Comparison of ENCODE assay signal across 22 cellular contexts in genomic region chr20:48454721-48455490, GRCh38.
DNase-seq lines count a peak whose midpoint lies in the region; ATAC-seq and TF ChIP-seq lines count a peak whose summit lies in the region.
"Had no signal": no experiment of that assay in that cellular context is flagged by ENCODE, and none has a peak within 500 bp of the region (broad histone marks: within the 10 kb centered on the region; RNA-seq: fewer than 3 reads in every experiment).

No MANE protein-coding gene starts in this region.

- H3K27me3 Mint-ChIP-seq in glutamatergic neuron (ENCODE audit: unreplicated experiment) (peaks cover 10% of the 10 kb centered on the region), HFFc6 (ENCODE audit: insufficient read depth) (no peaks in the 10 kb centered on the region; the same call in 1 of the 2 replicates)

- peak overlapping the region in 5 of 11 experiments; percentile 19 to 55 (median 42); a peak in 5 of 22 replicates for H3K27ac ChIP-seq in BLaER1 treated with 17β-estradiol and CSF1 and Interleukin-3, amounts not matched to agents 10 nM and 100 nM
- no peak overlapping the region for H3K27ac ChIP-seq in sigmoid colon
- H3K27ac ChIP-seq: A549, SJSA1 had no signal

- H3K4me1 Mint-ChIP-seq in glutamatergic neuron (ENCODE audit: low read depth, unreplicated experiment) (peaks cover 42% of the 10 kb centered on the region), HFFc6 (ENCODE audit: low read depth) (no peaks in the 10 kb centered on the region)
- H3K4me1 Mint-ChIP-seq: CD4-positive, alpha-beta memory T cell had no signal

- no peak for TF ChIP-seq CTCF in glutamatergic neuron (IDR thresholded peaks at IDR 0.05; ENCODE audit: partially characterized antibody, unreplicated experiment)
- no peak for TF ChIP-seq CTCF in sigmoid colon (IDR thresholded peaks at IDR 0.05)
- TF ChIP-seq CTCF in HFFc6 (IDR thresholded peaks at IDR 0.05) = no peak

- peaks cover 18 to 70% (median 60%) of the 10 kb centered on the region in 10 experiments; a peak in 19 of 20 replicates for H3K4me1 ChIP-seq in BLaER1 treated with 17β-estradiol and CSF1 and Interleukin-3, amounts not matched to agents 10 nM and 100 nM
- no peaks in the 10 kb centered on the region for H3K4me1 ChIP-seq in sigmoid colon
- H3K4me1 ChIP-seq: A549, Caco-2, SJSA1 had no signal

- H3K9ac ChIP-seq in BLaER1 treated with 17β-estradiol and CSF1 and Interleukin-3, amounts not matched to agents 10 nM and 100 nM = peak overlapping the region in 5 of 11 experiments; percentile 18 to 49 (median 39); a peak in 6 of 22 replicates

- DNase-seq in NCI-H1694 treated with DMSO at 0.1 percent for 48 hours (lab: John Stamatoyannopoulos, UW) (peak; percentile 38), glutamatergic neuron (peak; percentile 18), posterior vena cava (ENCODE audit: low spot score) (peak; percentile 51), sigmoid colon (no peak), HFFc6 (no peak)
- DNase-seq: BE2C; CD4-positive, alpha-beta memory T cell; DMS153; GOT3; Karpas-422; MV-4-11; NCI-H187 treated with DMSO at 0.1 percent for 48 hours; NCI-H2107; NCI-H2227 treated with DMSO at 0.1 percent for 48 hours; NCI-H510A; NK-92 treated with Interleukin-12 subunit alpha and Interleukin-12 subunit beta, amount 100 ng/mL, for 24 hours had no signal

- no peaks in the 10 kb centered on the region; a peak in 1 of 22 replicates for H4K20me1 ChIP-seq in BLaER1 treated with 17β-estradiol and CSF1 and Interleukin-3, amounts not matched to agents 10 nM and 100 nM

- no peaks in the 10 kb centered on the region for H3K36me3 ChIP-seq in BLaER1 treated with 17β-estradiol and CSF1 and Interleukin-3, amounts not matched to agents 10 nM and 100 nM
- H3K36me3 ChIP-seq in sigmoid colon = no peaks in the 10 kb centered on the region
- H3K36me3 ChIP-seq: BE2C, SJSA1 had no signal

- ATAC-seq in GM21515 (IDR thresholded peaks at IDR 0.05; ENCODE audit: unreplicated experiment) = no peak
- ATAC-seq: A549, HCT116 had no signal

- intact Hi-C loops in posterior vena cava (cut with DNase I) = no loop called here
- intact Hi-C loops in sigmoid colon (cut with DNase I) = no loop called here

- H3K36me3 Mint-ChIP-seq in glutamatergic neuron (ENCODE audit: unreplicated experiment) (no peaks in the 10 kb centered on the region), HFFc6 (ENCODE audit: low read depth) (no peaks in the 10 kb centered on the region)
- H3K36me3 Mint-ChIP-seq: CD4-positive, alpha-beta memory T cell had no signal

- no peak for TF ChIP-seq POLR2A in sigmoid colon (IDR thresholded peaks at IDR 0.05)

- TF ChIP-seq EP300 in sigmoid colon (IDR thresholded peaks at IDR 0.05) = no peak

- H3K4me2 ChIP-seq in BLaER1 treated with 17β-estradiol and CSF1 and Interleukin-3, amounts not matched to agents 10 nM and 100 nM = peak overlapping the region in 10 of 11 experiments; percentile 8 to 98 (median 88); a peak in 18 of 22 replicates
- H3K4me2 ChIP-seq: A549 had no signal

- H3K4me3 Mint-ChIP-seq in glutamatergic neuron (ENCODE audit: unreplicated experiment) (peak overlapping the region; percentile 39), HFFc6 (no peak overlapping the region)
- H3K4me3 Mint-ChIP-seq: CD4-positive, alpha-beta memory T cell had no signal

- peaks cover 0 to 25% (median 0%) of the 10 kb centered on the region in 11 experiments; a peak in 4 of 22 replicates for H3K27me3 ChIP-seq in BLaER1 treated with 17β-estradiol and CSF1 and Interleukin-3, amounts not matched to agents 10 nM and 100 nM
- H3K27me3 ChIP-seq in sigmoid colon = peaks cover 0 to 4% (median 3%) of the 10 kb centered on the region in 3 donors
- H3K27me3 ChIP-seq: BE2C had no signal

- 53 to 75% methylated on average over 12 of the region's 12 CpGs for WGBS in sigmoid colon, 2 donors

- peak overlapping the region in 1 of 10 experiments; percentile 35; a peak in 3 of 20 replicates for H3K4me3 ChIP-seq in BLaER1 treated with 17β-estradiol and CSF1 and Interleukin-3, amounts not matched to agents 10 nM and 100 nM
- no peak overlapping the region for H3K4me3 ChIP-seq in sigmoid colon
- H3K4me3 ChIP-seq: A549, SJSA1 had no signal

- peaks cover 0 to 15% (median 11%) of the 10 kb centered on the region in 11 experiments; a peak in 15 of 22 replicates for H3K9me3 ChIP-seq in BLaER1 treated with 17β-estradiol and CSF1 and Interleukin-3, amounts not matched to agents 10 nM and 100 nM (replicated peaks in 1 of 11)
- H3K9me3 ChIP-seq in sigmoid colon = no peaks in the 10 kb centered on the region
- H3K9me3 ChIP-seq: A549, BE2C, Caco-2, SJSA1 had no signal

- H3K27ac Mint-ChIP-seq in glutamatergic neuron (ENCODE audit: unreplicated experiment) = peak overlapping the region; percentile 74
- no peak overlapping the region for H3K27ac Mint-ChIP-seq in HFFc6
- H3K27ac Mint-ChIP-seq: CD4-positive, alpha-beta memory T cell had no signal

- H3K9me3 Mint-ChIP-seq in glutamatergic neuron (ENCODE audit: unreplicated experiment) (peaks cover 5% of the 10 kb centered on the region), HFFc6 (no peaks in the 10 kb centered on the region; the same call in 1 of the 2 replicates)

Comparison
In these comparisons a context has a peak if more than half of its experiments do, and no peak if none do; other contexts are left out.
1. DNase-seq: peak in NCI-H1694 treated with DMSO at 0.1 percent for 48 hours (single experiment), glutamatergic neuron (single experiment) and posterior vena cava (single experiment); none in sigmoid colon (single experiment) and HFFc6 (single experiment).